In genomic region chr11:119794756-119795155, GRCh38 we compare ENCODE assay signal across 1 cellular context.
TF ChIP-seq lines count a peak whose summit lies in the region.

No MANE protein-coding gene starts in this region.

TF ChIP-seq in H1, 55 proteins besides CTCF, POLR2A, EP300 and RAD21:
- no peak for TF ChIP-seq TCF12 (IDR thresholded peaks at IDR 0.05; ENCODE audit: low read depth, low read length)
- no peak for TF ChIP-seq ASH2L (IDR thresholded peaks at IDR 0.05; ENCODE audit: low read length)
- no peak for TF ChIP-seq BACH1 (IDR thresholded peaks at IDR 0.05; ENCODE audit: low read length)
- TF ChIP-seq BCL11A (IDR thresholded peaks at IDR 0.05; ENCODE audit: low read depth in 2 of 2, low read length in 2 of 2): no peak
- TF ChIP-seq MAX (IDR thresholded peaks at IDR 0.05): no peak
- TF ChIP-seq RFX5 (IDR thresholded peaks at IDR 0.05; ENCODE audit: borderline replicate concordance, low read depth, low read length): no peak
- TF ChIP-seq POLR2AphosphoS5 (IDR thresholded peaks at IDR 0.05; ENCODE audit: low read depth, low read length): no peak
- no peak for TF ChIP-seq CREB1 (IDR thresholded peaks at IDR 0.05)
- no peak for TF ChIP-seq ZNF274 (IDR thresholded peaks at IDR 0.05; ENCODE audit: borderline replicate concordance, extremely low read depth, low read length)
